ENCODE assay signal across 24 cellular contexts in genomic region chr13:113508531-113509254, GRCh38. TPM values are rescaled to one million over a fixed set of nuclear protein-coding genes. Genes with fewer than 3 reads are reported as not detected.
DNase-seq lines count a peak whose midpoint lies in the region; ATAC-seq, FAIRE-seq and TF ChIP-seq lines count a peak whose summit lies in the region.
"Had no signal": no experiment of that assay in that cellular context is flagged by ENCODE, and none has a peak within 500 bp of the region (broad histone marks: within the 10 kb centered on the region; RNA-seq: fewer than 3 reads in every experiment).

No MANE protein-coding gene starts in this region.

- ATAC-seq in left ventricle myocardium superior (peak; percentile 51), left lung (peak; percentile 51)
- ATAC-seq: A549 had no signal

- H3K27ac ChIP-seq in right atrium auricular region (no peak overlapping the region), left lung (no peak overlapping the region), neutrophil (peak overlapping the region; percentile 50)
- H3K27ac ChIP-seq: A549, BLaER1 had no signal

- H3K9me3 ChIP-seq in right atrium auricular region, result no peaks in the 10 kb centered on the region
- no peaks in the 10 kb centered on the region for H3K9me3 ChIP-seq in left lung
- H3K9me3 ChIP-seq in neutrophil, result no peaks in the 10 kb centered on the region
- H3K9me3 ChIP-seq: A549, BLaER1 had no signal

- H3K4me1 Mint-ChIP-seq in activated CD4-positive, alpha-beta T cell treated with anti-CD3 and anti-CD28 coated beads, Interleukin-2, amount 10 ng/mL, durations not matched to agents 24 days and 14 days, result no peaks in the 10 kb centered on the region

- H3K27ac Mint-ChIP-seq in activated CD4-positive, alpha-beta T cell treated with anti-CD3 and anti-CD28 coated beads, Interleukin-2, amount 10 ng/mL, durations not matched to agents 24 days and 14 days, result no peak overlapping the region

- H3K4me1 ChIP-seq in right atrium auricular region, result no peaks in the 10 kb centered on the region
- H3K4me1 ChIP-seq in left lung, result peaks cover 0 to 22% of the 10 kb centered on the region in 2 donors
- peaks cover 11 to 27% of the 10 kb centered on the region in 2 experiments for H3K4me1 ChIP-seq in neutrophil (ENCODE audit: control insufficient read depth in 1 of 2, insufficient read depth in 1 of 2, low read depth in 1 of 2, low read length in 1 of 2)
- H3K4me1 ChIP-seq: A549 had no signal

- no peaks in the 10 kb centered on the region for H3K27me3 Mint-ChIP-seq in activated CD4-positive, alpha-beta T cell treated with anti-CD3 and anti-CD28 coated beads, Interleukin-2, amount 10 ng/mL, durations not matched to agents 24 days and 14 days
- H3K27me3 Mint-ChIP-seq: CD8-positive, alpha-beta memory T cell had no signal

- no peak overlapping the region for H3K4me3 ChIP-seq in right atrium auricular region
- no peak overlapping the region for H3K4me3 ChIP-seq in left lung
- H3K4me3 ChIP-seq in neutrophil (ENCODE audit: low read depth in 1 of 2, low read length in 1 of 2), result no peak overlapping the region
- H3K4me3 ChIP-seq: A549, BLaER1 had no signal

- no peaks in the 10 kb centered on the region for H3K27me3 ChIP-seq in right atrium auricular region
- no peaks in the 10 kb centered on the region for H3K27me3 ChIP-seq in left lung
- H3K27me3 ChIP-seq in neutrophil, result no peaks in the 10 kb centered on the region
- H3K27me3 ChIP-seq: BLaER1 had no signal

- peaks cover 37% of the 10 kb centered on the region for H3K36me3 ChIP-seq in right atrium auricular region
- peaks cover 0 to 71% of the 10 kb centered on the region in 2 donors for H3K36me3 ChIP-seq in left lung
- peaks cover 76% of the 10 kb centered on the region for H3K36me3 ChIP-seq in neutrophil

- H3K9me3 Mint-ChIP-seq in activated CD4-positive, alpha-beta T cell treated with anti-CD3 and anti-CD28 coated beads, Interleukin-2, amount 10 ng/mL, durations not matched to agents 24 days and 14 days, result no peaks in the 10 kb centered on the region
- H3K9me3 Mint-ChIP-seq: CD8-positive, alpha-beta memory T cell had no signal

- DNase-seq in left ventricle myocardium superior (peak; percentile 50), right atrium auricular region (ENCODE audit: low spot score) (no peak), left lung (peak; percentile 50 to 70), urothelium cell line (ENCODE audit: low spot score) (no peak), DMS79 treated with DMSO at 0.1 percent for 48 hours (lab: John Stamatoyannopoulos, UW) (no peak), epidermal melanocyte (ENCODE audit: insufficient read length, low spot score) (no peak)
- no peak for DNase-seq in activated CD4-positive, alpha-beta T cell treated with anti-CD3 and anti-CD28 coated beads, Interleukin-2, amount 10 ng/mL, durations not matched to agents 24 days and 14 days
- DNase-seq: CD8-positive, alpha-beta memory T cell; DMS53; IMR-90; Karpas-422; NCI-H1436; NCI-H1930; NCI-H226; NCI-H524; NCI-H82; SIG-M5 had no signal

- intact Hi-C loops in left ventricle myocardium superior (cut with micrococcal nuclease), result no loop called here
- intact Hi-C loops in left lung (cut with DNase I), result no loop called here
- intact Hi-C loops in activated CD4-positive, alpha-beta T cell treated with anti-CD3 and anti-CD28 coated beads, Interleukin-2, amount 10 ng/mL, durations not matched to agents 24 days and 14 days (cut with micrococcal nuclease), result no loop called here

- H3K4me3 Mint-ChIP-seq in activated CD4-positive, alpha-beta T cell treated with anti-CD3 and anti-CD28 coated beads, Interleukin-2, amount 10 ng/mL, durations not matched to agents 24 days and 14 days, result no peak overlapping the region
- H3K4me3 Mint-ChIP-seq: CD8-positive, alpha-beta memory T cell had no signal

- TF ChIP-seq CTCF in right atrium auricular region (IDR thresholded peaks at IDR 0.05) (no peak), left lung (IDR thresholded peaks at IDR 0.05) (no peak), neutrophil (IDR thresholded peaks at IDR 0.05) (no peak)

- peak; percentile 74 for FAIRE-seq in urothelium cell line (lab: Jason Lieb, UNC)
- FAIRE-seq: A549, GM12891, GM19239, H1 had no signal

- peaks cover 30% of the 10 kb centered on the region for H3K36me3 Mint-ChIP-seq in activated CD4-positive, alpha-beta T cell treated with anti-CD3 and anti-CD28 coated beads, Interleukin-2, amount 10 ng/mL, durations not matched to agents 24 days and 14 days (ENCODE audit: low read depth)

RNA-seq across cellular contexts. Expression of gene DCUN1D2, which starts 18.2 kb away (rescaled TPM):
- 242 TPM for total RNA-seq in left ventricle myocardium superior
- 10 to 100 TPM; 45.3 to 65.5 TPM for total RNA-seq in right atrium auricular region
- total RNA-seq in left lung, result 10 to 100 TPM; 10.3 to 19.4 TPM
- 21.4 and 29.9 TPM in 2 replicates for total RNA-seq in activated CD4-positive, alpha-beta T cell treated with anti-CD3 and anti-CD28 coated beads, Interleukin-2, amount 10 ng/mL, durations not matched to agents 24 days and 14 days

RNA-seq across cellular contexts. Expression of gene ADPRHL1, which starts 55.4 kb away (rescaled TPM):
- total RNA-seq in left ventricle myocardium superior, result 442 TPM
- total RNA-seq in right atrium auricular region, result 100 to 1,000 TPM; 222 to 329 TPM
- total RNA-seq in left lung, result 1 to 10 TPM; 2.0 to 2.3 TPM
- 0.62 and 0.86 TPM in 2 replicates for total RNA-seq in activated CD4-positive, alpha-beta T cell treated with anti-CD3 and anti-CD28 coated beads, Interleukin-2, amount 10 ng/mL, durations not matched to agents 24 days and 14 days
- total RNA-seq: RPMI7951 had no signal

Comparison
In these comparisons a context has a peak if more than half of its experiments do, and no peak if none do; other contexts are left out.
1. DNase-seq: peak in left ventricle myocardium superior (single experiment) and left lung (2 of 2); none in right atrium auricular region (single experiment), urothelium cell line (single experiment), DMS79 treated with DMSO at 0.1 percent for 48 hours (single experiment), activated CD4-positive, alpha-beta T cell treated with anti-CD3 and anti-CD28 coated beads, Interleukin-2, amount 10 ng/mL, durations not matched to agents 24 days and 14 days (single experiment) and epidermal melanocyte (single experiment).
2. RNA of gene ADPRHL1, which starts 55.4 kb away (total RNA-seq): 442 TPM in left ventricle myocardium superior (single experiment) and 222 to 329 TPM in right atrium auricular region; 2.0 to 2.3 TPM in left lung and 0.62 to 0.86 TPM in activated CD4-positive, alpha-beta T cell treated with anti-CD3 and anti-CD28 coated beads, Interleukin-2, amount 10 ng/mL, durations not matched to agents 24 days and 14 days; every median in the first group is over 10 times any median in the second.